Comparison of ENCODE assay signal across 20 cellular contexts in genomic region chr2:41992700-41993070, GRCh38. TPM values are rescaled to one million over a fixed set of nuclear protein-coding genes. Genes with fewer than 3 reads are reported as not detected.
DNase-seq lines count a peak whose midpoint lies in the region; ATAC-seq and TF ChIP-seq lines count a peak whose summit lies in the region.
"Had no signal": no experiment of that assay in that cellular context is flagged by ENCODE, and none has a peak within 500 bp of the region (broad histone marks: within the 10 kb centered on the region; RNA-seq: fewer than 3 reads in every experiment).

No MANE protein-coding gene starts in this region.

- H3K4ac ChIP-seq in H9 (ENCODE audit: low read depth, low read length): no peak overlapping the region

- H2BK12ac ChIP-seq in H9 (ENCODE audit: insufficient read length, low read depth, low read length): no peak overlapping the region

- H3K9me3 ChIP-seq in H9 (ENCODE audit: control insufficient read depth, low read depth, low read length) (no peaks in the 10 kb centered on the region), endodermal cell (ENCODE audit: control insufficient read depth, low read length) (peaks cover 22% of the 10 kb centered on the region)
- H3K9me3 ChIP-seq: SJSA1 had no signal

- H3K4me1 ChIP-seq in H9 (ENCODE audit: insufficient read depth, low read length) (0 out of 2 replicates have a peak, but pooled peaks cover 5% of the 10 kb centered on the region), endodermal cell (ENCODE audit: control insufficient read depth, insufficient read depth, low read length) (no peaks in the 10 kb centered on the region)

- peaks cover 5 to 7% (median 5%) of the 10 kb centered on the region in 3 experiments; a peak in 5 of 7 replicates for H3K36me3 Mint-ChIP-seq in H9 (ENCODE audit: insufficient read depth in 1 of 3, low read depth in 3 of 3)
- H3K36me3 Mint-ChIP-seq in endodermal cell (ENCODE audit: low read depth): no peaks in the 10 kb centered on the region
- H3K36me3 Mint-ChIP-seq in nephron (ENCODE audit: low read depth): no peaks in the 10 kb centered on the region
- H3K36me3 Mint-ChIP-seq in stimulated activated effector memory CD8-positive, alpha-beta T cell treated with anti-CD3 and anti-CD28 coated beads, Interleukin-12 subunit alpha, Interleukin-12 subunit beta, amount 100 ng/mL, for 72 hours: no peaks in the 10 kb centered on the region
- H3K36me3 Mint-ChIP-seq: CD8-positive, alpha-beta memory T cell had no signal

- no peak overlapping the region for H3K56ac ChIP-seq in H9 (ENCODE audit: insufficient read length, low read depth, low read length)

- no peaks in the 10 kb centered on the region for H3K23me2 ChIP-seq in H9 (ENCODE audit: insufficient read length, low read depth, low read length, poor library complexity, severe bottlenecking)

- H3K27ac Mint-ChIP-seq in H9: peak overlapping the region in 1 of 3 experiments; percentile 60; a peak in 1 of 7 replicates
- peak overlapping the region; percentile 84 for H3K27ac Mint-ChIP-seq in endodermal cell
- H3K27ac Mint-ChIP-seq in nephron: peak overlapping the region; percentile 83 to 97 (median 97)
- H3K27ac Mint-ChIP-seq in stimulated activated effector memory CD8-positive, alpha-beta T cell treated with anti-CD3 and anti-CD28 coated beads, Interleukin-12 subunit alpha, Interleukin-12 subunit beta, amount 100 ng/mL, for 72 hours: peak overlapping the region; percentile 23
- H3K27ac Mint-ChIP-seq: CD8-positive, alpha-beta memory T cell; HFFc6 had no signal

- H3T11ph ChIP-seq in H9 (ENCODE audit: low read length): no peak overlapping the region

- no peak overlapping the region for H3K27ac ChIP-seq in H9 (ENCODE audit: insufficient read length, low read depth, low read length)
- H3K27ac ChIP-seq in endodermal cell (ENCODE audit: low read depth, low read length): peak overlapping the region; percentile 36
- H3K27ac ChIP-seq: C4-2B, SJSA1 had no signal

- no peak overlapping the region for H4K91ac ChIP-seq in H9 (ENCODE audit: insufficient read length, low read depth, low read length)

- H3K4me1 Mint-ChIP-seq in H9: peaks cover 27 to 34% of the 10 kb centered on the region in 2 experiments
- peaks cover 43% of the 10 kb centered on the region for H3K4me1 Mint-ChIP-seq in endodermal cell
- H3K4me1 Mint-ChIP-seq in nephron: peaks cover 58% of the 10 kb centered on the region
- H3K4me1 Mint-ChIP-seq in stimulated activated effector memory CD8-positive, alpha-beta T cell treated with anti-CD3 and anti-CD28 coated beads, Interleukin-12 subunit alpha, Interleukin-12 subunit beta, amount 100 ng/mL, for 72 hours: peaks cover 20% of the 10 kb centered on the region
- H3K4me1 Mint-ChIP-seq: CD8-positive, alpha-beta memory T cell had no signal

- H3K9ac ChIP-seq in H9 (ENCODE audit: extremely low read depth, insufficient read length, low read length) (no peak overlapping the region), endodermal cell (ENCODE audit: extremely low read depth, low read length, poor library complexity, severe bottlenecking) (no peak overlapping the region)

- H3K4me3 Mint-ChIP-seq in H9: no peak overlapping the region; a peak in 1 of 5 replicates
- H3K4me3 Mint-ChIP-seq in endodermal cell: no peak overlapping the region
- peak overlapping the region; percentile 10 to 26 (median 13) for H3K4me3 Mint-ChIP-seq in nephron
- H3K4me3 Mint-ChIP-seq in stimulated activated effector memory CD8-positive, alpha-beta T cell treated with anti-CD3 and anti-CD28 coated beads, Interleukin-12 subunit alpha, Interleukin-12 subunit beta, amount 100 ng/mL, for 72 hours: no peak overlapping the region
- H3K4me3 Mint-ChIP-seq: CD8-positive, alpha-beta memory T cell; HFFc6 had no signal

- H3K18ac ChIP-seq in H9 (ENCODE audit: insufficient read length, low read depth, low read length): no peak overlapping the region

- no peak overlapping the region for H3K14ac ChIP-seq in H9 (ENCODE audit: insufficient read depth, low read length)

- no peaks in the 10 kb centered on the region for H4K20me1 ChIP-seq in H9 (ENCODE audit: control insufficient read depth, insufficient read depth, insufficient read length)

- peaks cover 4% of the 10 kb centered on the region for H3K27me3 Mint-ChIP-seq in H9 (ENCODE audit: low read depth)
- H3K27me3 Mint-ChIP-seq in endodermal cell (ENCODE audit: insufficient read depth): peaks cover 5% of the 10 kb centered on the region
- peaks cover 8% of the 10 kb centered on the region for H3K27me3 Mint-ChIP-seq in nephron (ENCODE audit: low read depth)

- no peak overlapping the region for H2AK5ac ChIP-seq in H9 (ENCODE audit: insufficient read length, low read length)

- no peak overlapping the region for H2AFZ ChIP-seq in H9 (ENCODE audit: low read length)

- no peak overlapping the region for H3K4me3 ChIP-seq in endodermal cell (ENCODE audit: low read length)
- H3K4me3 ChIP-seq: SJSA1 had no signal

- peaks cover 6 to 10% of the 10 kb centered on the region in 2 experiments for H3K9me3 Mint-ChIP-seq in H9
- peaks cover 14% of the 10 kb centered on the region for H3K9me3 Mint-ChIP-seq in endodermal cell
- no peaks in the 10 kb centered on the region for H3K9me3 Mint-ChIP-seq in nephron
- no peaks in the 10 kb centered on the region for H3K9me3 Mint-ChIP-seq in stimulated activated effector memory CD8-positive, alpha-beta T cell treated with anti-CD3 and anti-CD28 coated beads, Interleukin-12 subunit alpha, Interleukin-12 subunit beta, amount 100 ng/mL, for 72 hours
- H3K9me3 Mint-ChIP-seq: HFFc6 had no signal

- no peak overlapping the region for H2BK15ac ChIP-seq in H9 (ENCODE audit: low read depth, low read length)

- no CpG with 5 or more reads among the region's 7 CpGs for WGBS in H9 (ENCODE audit: extremely low coverage, insufficient read length, low lambda C conversion rate)
- WGBS in endodermal cell (ENCODE audit: insufficient coverage in 1 of 2, insufficient read length in 1 of 2), 2 experiments: 50 to 57% methylated on average over 6 to 7 of the region's 7 CpGs

- H4K5ac ChIP-seq in H9 (ENCODE audit: insufficient read length, low read depth, low read length): no peak overlapping the region

- no peak overlapping the region for H3K4me2 ChIP-seq in H9 (ENCODE audit: insufficient read depth, insufficient read length, low read length)

- ATAC-seq in stimulated activated effector memory CD8-positive, alpha-beta T cell treated with anti-CD3 and anti-CD28 coated beads, Interleukin-12 subunit alpha, Interleukin-12 subunit beta, amount 100 ng/mL, for 72 hours: no peak
- no peak for ATAC-seq in HG03159 (IDR thresholded peaks at IDR 0.05; ENCODE audit: unreplicated experiment)
- ATAC-seq: Right ventricle myocardium inferior had no signal

- no peaks in the 10 kb centered on the region for H3K79me1 ChIP-seq in H9 (ENCODE audit: insufficient read depth, low read depth, low read length, poor library complexity, severe bottlenecking)

- no peaks in the 10 kb centered on the region for H3K36me3 ChIP-seq in endodermal cell (ENCODE audit: control insufficient read depth, insufficient read depth, low read length)
- H3K36me3 ChIP-seq: SJSA1 had no signal

- H2BK120ac ChIP-seq in H9 (ENCODE audit: low read depth, low read length, poor library complexity, severe bottlenecking): no peak overlapping the region

- no peak overlapping the region for H4K8ac ChIP-seq in H9 (replicated peaks; ENCODE audit: insufficient read length, low read depth, low read length)

- no peaks in the 10 kb centered on the region for H3K27me3 ChIP-seq in H9 (ENCODE audit: insufficient read depth, low read length)
- no peaks in the 10 kb centered on the region for H3K27me3 ChIP-seq in endodermal cell (ENCODE audit: control insufficient read depth, insufficient read depth, low read length, poor library complexity, severe bottlenecking)
- H3K27me3 ChIP-seq: SJSA1 had no signal

- H2BK20ac ChIP-seq in H9 (ENCODE audit: low read depth, low read length, poor library complexity, severe bottlenecking): no peak overlapping the region

- TF ChIP-seq CTCF in H9 (conservative IDR thresholded peaks at IDR 0.05) (no peak), endodermal cell (conservative IDR thresholded peaks at IDR 0.05) (no peak), nephron (IDR thresholded peaks at IDR 0.05; ENCODE audit: unreplicated experiment in 3 of 3) (no peak)

- no peak overlapping the region for H3K23ac ChIP-seq in H9 (ENCODE audit: insufficient read length, low read depth, low read length)

- peak; percentile 46 for DNase-seq in H9
- peak; percentile 90 for DNase-seq in endodermal cell
- no peak for DNase-seq in stimulated activated effector memory CD8-positive, alpha-beta T cell treated with anti-CD3 and anti-CD28 coated beads, Interleukin-12 subunit alpha, Interleukin-12 subunit beta, amount 100 ng/mL, for 72 hours (ENCODE audit: low spot score in 2 of 2)
- DNase-seq in hippocampal formation (lab: John Stamatoyannopoulos, UW): no peak
- no peak for DNase-seq in NOMO-1 treated with DMSO at 0.1 percent for 48 hours (lab: John Stamatoyannopoulos, UW; ENCODE audit: unreplicated experiment)
- DNase-seq: Calu3; CD8-positive, alpha-beta memory T cell; DMS153; GDM1; HFFc6; KG1; NCI-H1092; NCI-H146; NCI-H2029 treated with DMSO at 0.1 percent for 48 hours; NCI-H524 treated with DMSO at 0.1 percent for 48 hours had no signal

- H3K79me2 ChIP-seq in H9 (ENCODE audit: insufficient read depth, low read length): no peaks in the 10 kb centered on the region

- no peak overlapping the region for H2BK5ac ChIP-seq in H9 (ENCODE audit: insufficient read length, low read length)

RNA-seq across cellular contexts. Expression of gene PKDCC, which starts 55.1 kb away (rescaled TPM):
- total RNA-seq in H9 (2021) (134 and 135 TPM in 2 replicates), endodermal cell (100 to 1,000 TPM in 1 of 2 donors, 10 to 100 TPM in 1; 85.3 to 105 TPM)
- 124 TPM for polyA plus RNA-seq in endodermal cell (2013, experiment 1 of 2)
- polyA plus RNA-seq in endodermal cell (2013, experiment 2 of 2): 112 TPM
- total RNA-seq: HFFc6 had no signal

Comparison
In these comparisons a context has a peak if more than half of its experiments do, and no peak if none do; other contexts are left out.
1. DNase-seq: peak in H9 (single experiment) and endodermal cell (single experiment); none in stimulated activated effector memory CD8-positive, alpha-beta T cell treated with anti-CD3 and anti-CD28 coated beads, Interleukin-12 subunit alpha, Interleukin-12 subunit beta, amount 100 ng/mL, for 72 hours (0 of 2), hippocampal formation (0 of 2) and NOMO-1 treated with DMSO at 0.1 percent for 48 hours (single experiment).
2. H3K4me3 Mint-ChIP-seq: peak in nephron (3 of 3); none in H9 (0 of 2), endodermal cell (single experiment) and stimulated activated effector memory CD8-positive, alpha-beta T cell treated with anti-CD3 and anti-CD28 coated beads, Interleukin-12 subunit alpha, Interleukin-12 subunit beta, amount 100 ng/mL, for 72 hours (single experiment).